ENCODE assay signal across 8 cellular contexts in the genomic region with DNA sequence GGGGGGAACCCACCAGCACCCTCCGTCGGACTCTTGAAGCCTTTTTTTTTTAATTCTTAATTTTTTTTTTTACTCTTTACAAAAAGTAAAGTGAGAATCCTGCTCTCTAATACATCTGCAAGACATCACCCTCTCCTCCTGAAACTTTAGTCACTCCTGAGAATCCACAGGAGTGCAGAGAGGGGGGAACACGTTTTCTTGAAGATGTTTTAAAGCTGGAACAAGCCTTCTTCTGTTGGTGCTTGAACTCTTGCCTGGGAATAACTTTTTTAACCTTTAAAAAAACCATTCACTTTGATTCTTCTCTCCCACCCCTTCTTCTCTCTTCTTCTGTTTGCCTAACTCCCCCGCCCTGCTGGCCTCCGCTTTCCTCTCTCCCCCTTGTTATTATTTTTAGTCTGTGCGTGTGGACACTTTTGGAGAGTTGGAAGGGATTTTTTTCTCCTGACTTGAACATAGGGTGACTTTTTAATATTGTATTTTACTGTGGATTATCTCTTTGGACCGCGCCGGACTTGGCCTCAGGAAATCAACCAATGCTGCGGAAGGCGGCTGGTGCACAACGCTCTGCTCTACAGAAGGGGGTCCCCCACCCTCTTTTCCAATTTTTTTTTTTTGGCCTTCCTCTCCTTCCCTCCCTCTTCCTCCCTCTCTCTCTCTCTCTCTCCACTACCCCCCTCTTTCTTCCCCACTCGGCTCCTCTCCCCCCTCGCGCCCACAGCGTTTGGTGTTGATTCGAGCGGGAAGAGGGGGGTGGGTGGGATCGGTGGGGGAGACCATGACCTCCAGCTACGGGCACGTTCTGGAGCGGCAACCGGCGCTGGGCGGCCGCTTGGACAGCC. TPM values are rescaled to one million over a fixed set of nuclear protein-coding genes. Genes with fewer than 3 reads are reported as not detected.
A peak's percentile ranks its signal among the peaks of the same experiment; 100 is the strongest.
DNase-seq lines count a peak whose midpoint lies in the region; ATAC-seq and TF ChIP-seq lines count a peak whose summit lies in the region.

A gene (plus strand): TSS at position 691 of the 842 bp plus-strand sequence. CDS start 88 bp downstream, at position 779.

- H3K36me3 ChIP-seq in NT2/D1 (ENCODE audit: insufficient read depth, insufficient read length, low read length): no peaks in the 10 kb centered on the region
- H3K36me3 ChIP-seq in neural cell (ENCODE audit: insufficient read depth, low read length): no peaks in the 10 kb centered on the region

- TF ChIP-seq CTCF in AG04449 (IDR thresholded peaks at IDR 0.05; ENCODE audit: insufficient read depth, low read length, missing control alignments): no peak
- TF ChIP-seq CTCF in neural cell (IDR thresholded peaks at IDR 0.05; ENCODE audit: poor library complexity, severe bottlenecking): no peak

- H3K4me3 ChIP-seq in AG04449 (ENCODE audit: low read depth, low read length) (peak within 1 kb of the TSS; percentile 95), NT2/D1 (ENCODE audit: insufficient read length, low read depth) (peak within 1 kb of the TSS; percentile 65), neural cell (ENCODE audit: low read length) (peak within 1 kb of the TSS; percentile 66)

- CTCF ChIA-PET in AG04449 (lab: Yijun Ruan, JAX): interaction anchor here (0.7 to 1.1 kb wide), 4 partner anchors 102 to 653 kb away, joined by 3 to 4 read pairs (median 4); no protein-coding TSS in a partner anchor

- TF ChIP-seq EP300 in neural cell (conservative IDR thresholded peaks at IDR 0.05; ENCODE audit: poor library complexity, severe bottlenecking): no peak

- peak within 1 kb of the TSS; percentile 44 for H3K4me2 ChIP-seq in neural cell (ENCODE audit: low read length)

- no peaks in the 10 kb centered on the region for H3K79me2 ChIP-seq in neural cell (replicated peaks; ENCODE audit: insufficient read depth, low read length)

- H3K27me3 ChIP-seq in NT2/D1 (ENCODE audit: insufficient read depth, insufficient read length) (peaks cover 100% of the 10 kb centered on the region), neural cell (ENCODE audit: insufficient read depth, low read depth, low read length) (peaks cover 100% of the 10 kb centered on the region)

- H3K27ac ChIP-seq in neural cell (ENCODE audit: low read length): no peak within 1 kb of the TSS

- no peaks in the 10 kb centered on the region for H3K9me2 ChIP-seq in neural cell (ENCODE audit: insufficient read depth, low read length)

- POLR2A ChIA-PET in AG04449 (lab: Yijun Ruan, JAX): interaction anchor here (0.6 to 2.0 kb wide), 3 partner anchors 12 to 132 kb away, joined by 3 to 9 read pairs (median 6); a partner anchor contains a TSS

- DNase-seq in AG04449 (ENCODE audit: low read depth, low spot score): no peak
- no peak for DNase-seq in NT2/D1 (ENCODE audit: low read depth, low spot score)
- DNase-seq in fibroblast of gingiva (ENCODE audit: low read depth): peak; percentile 86
- DNase-seq in DMS 273 treated with DMSO at 0.1 percent for 48 hours (lab: John Stamatoyannopoulos, UW): no peak

- peaks cover 8% of the 10 kb centered on the region for H3F3A ChIP-seq in neural cell (ENCODE audit: insufficient read depth, low read length, poor library complexity, severe bottlenecking)

- H3K9me3 ChIP-seq in NT2/D1 (ENCODE audit: insufficient read depth, low read length): no peaks in the 10 kb centered on the region
- no peaks in the 10 kb centered on the region for H3K9me3 ChIP-seq in neural cell (ENCODE audit: low read length)

- ATAC-seq in GM18861 (IDR thresholded peaks at IDR 0.05; ENCODE audit: unreplicated experiment) (no peak), HG02973 (IDR thresholded peaks at IDR 0.05; ENCODE audit: unreplicated experiment) (no peak), GM21528 (IDR thresholded peaks at IDR 0.05; ENCODE audit: low FRiP score, unreplicated experiment) (no peak)

- no peaks in the 10 kb centered on the region for H4K20me1 ChIP-seq in neural cell (ENCODE audit: insufficient read depth)

- peak within 1 kb of the TSS; percentile 57 for H3K9ac ChIP-seq in NT2/D1 (ENCODE audit: insufficient read length, low read depth)
- H3K9ac ChIP-seq in neural cell (ENCODE audit: low read length): peak within 1 kb of the TSS; percentile 38

- H2AFZ ChIP-seq in neural cell (ENCODE audit: low read depth, low read length): no peak within 1 kb of the TSS

- TF ChIP-seq RAD21 in neural cell (conservative IDR thresholded peaks at IDR 0.05): no peak

- no peaks in the 10 kb centered on the region for H3K4me1 ChIP-seq in NT2/D1 (ENCODE audit: insufficient read depth, insufficient read length)

TF ChIP-seq in neural cell, 6 proteins besides CTCF, POLR2A, EP300 and RAD21:
- TF ChIP-seq SMC3 (conservative IDR thresholded peaks at IDR 0.05; ENCODE audit: poor library complexity): no peak
- TF ChIP-seq, protein P1, sequence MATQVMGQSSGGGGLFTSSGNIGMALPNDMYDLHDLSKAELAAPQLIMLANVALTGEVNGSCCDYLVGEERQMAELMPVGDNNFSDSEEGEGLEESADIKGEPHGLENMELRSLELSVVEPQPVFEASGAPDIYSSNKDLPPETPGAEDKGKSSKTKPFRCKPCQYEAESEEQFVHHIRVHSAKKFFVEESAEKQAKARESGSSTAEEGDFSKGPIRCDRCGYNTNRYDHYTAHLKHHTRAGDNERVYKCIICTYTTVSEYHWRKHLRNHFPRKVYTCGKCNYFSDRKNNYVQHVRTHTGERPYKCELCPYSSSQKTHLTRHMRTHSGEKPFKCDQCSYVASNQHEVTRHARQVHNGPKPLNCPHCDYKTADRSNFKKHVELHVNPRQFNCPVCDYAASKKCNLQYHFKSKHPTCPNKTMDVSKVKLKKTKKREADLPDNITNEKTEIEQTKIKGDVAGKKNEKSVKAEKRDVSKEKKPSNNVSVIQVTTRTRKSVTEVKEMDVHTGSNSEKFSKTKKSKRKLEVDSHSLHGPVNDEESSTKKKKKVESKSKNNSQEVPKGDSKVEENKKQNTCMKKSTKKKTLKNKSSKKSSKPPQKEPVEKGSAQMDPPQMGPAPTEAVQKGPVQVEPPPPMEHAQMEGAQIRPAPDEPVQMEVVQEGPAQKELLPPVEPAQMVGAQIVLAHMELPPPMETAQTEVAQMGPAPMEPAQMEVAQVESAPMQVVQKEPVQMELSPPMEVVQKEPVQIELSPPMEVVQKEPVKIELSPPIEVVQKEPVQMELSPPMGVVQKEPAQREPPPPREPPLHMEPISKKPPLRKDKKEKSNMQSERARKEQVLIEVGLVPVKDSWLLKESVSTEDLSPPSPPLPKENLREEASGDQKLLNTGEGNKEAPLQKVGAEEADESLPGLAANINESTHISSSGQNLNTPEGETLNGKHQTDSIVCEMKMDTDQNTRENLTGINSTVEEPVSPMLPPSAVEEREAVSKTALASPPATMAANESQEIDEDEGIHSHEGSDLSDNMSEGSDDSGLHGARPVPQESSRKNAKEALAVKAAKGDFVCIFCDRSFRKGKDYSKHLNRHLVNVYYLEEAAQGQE (IDR thresholded peaks at IDR 0.05; ENCODE audit: borderline replicate concordance): no peak
- TF ChIP-seq EZH2 (IDR thresholded peaks at IDR 0.05; ENCODE audit: borderline replicate concordance, insufficient read depth, low read length, poor library complexity, severe bottlenecking): no peak
- TF ChIP-seq POLR2AphosphoS5 (IDR thresholded peaks at IDR 0.05): no peak
- TF ChIP-seq TAF1 (IDR thresholded peaks at IDR 0.05; ENCODE audit: low read depth): no peak
- no peak for TF ChIP-seq MXI1 (conservative IDR thresholded peaks at IDR 0.05; ENCODE audit: poor library complexity, severe bottlenecking)

RNA-seq across cellular contexts. Expression of the gene that starts here (rescaled TPM):
- polyA plus RNA-seq in neural cell: 0.10 TPM in 1 of 2 replicates, not detected in the other
- polyA minus RNA-seq in neural cell: 0.12 TPM in 1 of 2 replicates, not detected in the other
